Comparison of ENCODE assay signal across 9 cellular contexts in the genomic region with DNA sequence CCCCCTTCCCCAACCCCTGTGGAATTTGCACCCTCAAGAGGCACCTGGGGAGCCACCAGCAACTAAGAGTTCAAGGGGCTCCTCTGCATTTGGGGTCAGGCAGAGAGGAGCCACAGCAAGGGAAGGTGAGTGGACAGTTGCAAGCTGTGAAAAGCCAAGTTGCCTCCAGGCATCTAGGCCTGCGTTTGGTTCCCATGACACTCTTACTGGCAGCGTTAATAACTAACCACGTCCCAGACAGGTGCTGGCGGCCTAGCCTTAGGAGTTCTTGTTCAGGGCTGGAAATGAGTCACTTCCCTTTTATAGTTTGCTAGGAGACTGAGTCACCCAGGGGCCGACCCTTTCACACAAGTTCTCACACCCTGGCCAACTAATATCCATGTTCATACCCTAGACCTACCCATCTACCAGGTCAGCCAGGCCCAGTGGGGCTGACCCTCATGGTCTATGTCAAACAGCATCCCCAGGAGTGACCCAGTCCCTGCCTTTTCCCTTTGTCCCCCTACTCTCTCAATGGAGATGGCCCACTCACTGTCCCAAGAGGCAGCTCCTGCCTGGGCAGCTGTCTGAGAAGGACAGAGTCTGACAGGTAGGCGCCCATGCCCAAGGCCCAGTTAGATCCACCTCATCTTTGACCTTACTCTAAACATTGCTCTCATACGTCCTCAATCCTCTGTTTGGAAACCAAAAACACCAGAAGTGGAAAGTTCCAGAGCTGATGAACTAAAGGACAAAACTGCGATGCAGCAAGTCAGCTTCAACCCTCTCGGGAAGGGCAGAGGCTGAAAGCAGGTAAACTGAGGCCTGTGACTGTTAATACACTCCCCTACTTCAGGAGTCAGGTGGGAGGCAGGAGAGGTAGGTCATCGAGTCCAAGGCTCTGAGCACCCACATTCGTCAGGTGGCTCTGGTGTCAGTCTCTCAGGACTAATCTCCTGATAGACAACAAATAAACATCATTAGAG.
A peak's percentile ranks its signal among the peaks of the same experiment; 100 is the strongest.
DNase-seq lines count a peak whose midpoint lies in the region; ATAC-seq and TF ChIP-seq lines count a peak whose summit lies in the region.
"Had no signal": no experiment of that assay in that cellular context is flagged by ENCODE, and none has a peak within 500 bp of the region (broad histone marks: within the 10 kb centered on the region; RNA-seq: fewer than 3 reads in every experiment).

No MANE protein-coding gene starts in this region.

- TF ChIP-seq POLR2A in uterus (IDR thresholded peaks at IDR 0.05) = no peak

- H3K4me1 ChIP-seq in Caco-2 = peaks cover 43% of the 10 kb centered on the region
- H3K4me1 ChIP-seq in OCI-LY3 (ENCODE audit: low read length) = peaks cover 73% of the 10 kb centered on the region
- no peaks in the 10 kb centered on the region for H3K4me1 ChIP-seq in uterus

- peaks cover 18% of the 10 kb centered on the region for H3K9me3 ChIP-seq in Caco-2
- peaks cover 17% of the 10 kb centered on the region for H3K9me3 ChIP-seq in OCI-LY3 (ENCODE audit: insufficient read depth, low read length)
- H3K9me3 ChIP-seq in uterus = peaks cover 0 to 8% of the 10 kb centered on the region in 2 donors

- TF ChIP-seq CTCF in Caco-2 (IDR thresholded peaks at IDR 0.05; ENCODE audit: insufficient read depth in 1 of 2, low read depth in 1 of 2, low read length in 1 of 2, severe bottlenecking in 1 of 2, unreplicated experiment in 1 of 2) (no peak), OCI-LY3 (IDR thresholded peaks at IDR 0.05; ENCODE audit: low read depth, low read length) (no peak), cardiac fibroblast (IDR thresholded peaks at IDR 0.05; ENCODE audit: low read depth, low read length) (no peak), uterus (IDR thresholded peaks at IDR 0.05) (no peak)

- H3K36me3 ChIP-seq in Caco-2 (ENCODE audit: control insufficient read depth, insufficient read depth, low read length) (peaks cover 5% of the 10 kb centered on the region), OCI-LY3 (replicated peaks; ENCODE audit: low read depth, low read length) (peaks cover 23% of the 10 kb centered on the region), uterus (no peaks in the 10 kb centered on the region)

- H3K79me2 ChIP-seq in OCI-LY3 (ENCODE audit: low read length) = peaks cover 5% of the 10 kb centered on the region

- peak overlapping the region; percentile 97 for H3K27ac Mint-ChIP-seq in Caco-2 (ENCODE audit: unreplicated experiment)

- H3K36me3 Mint-ChIP-seq in Caco-2 (ENCODE audit: insufficient read depth, unreplicated experiment) = peaks cover 58% of the 10 kb centered on the region

- H3K4me1 Mint-ChIP-seq in Caco-2 (ENCODE audit: low read depth, unreplicated experiment) = peaks cover 42% of the 10 kb centered on the region

- no peak overlapping the region for H2AFZ ChIP-seq in OCI-LY3 (ENCODE audit: low read depth, low read length)

- POLR2A ChIA-PET in Caco-2 (lab: Charles Lee) = no interaction called here

- H3K4me3 ChIP-seq in Caco-2 (ENCODE audit: low read depth, low read length) (no peak overlapping the region), OCI-LY3 (ENCODE audit: low read length) (peak overlapping the region; percentile 60), cardiac fibroblast (replicated peaks in 1 of 2; ENCODE audit: low read depth in 2 of 2, low read length in 2 of 2) (no peak overlapping the region), uterus (no peak overlapping the region)

- no peaks in the 10 kb centered on the region for H4K20me1 ChIP-seq in OCI-LY3 (ENCODE audit: insufficient read depth, low read length)

- peak overlapping the region; percentile 29 for H3K4me3 Mint-ChIP-seq in Caco-2 (ENCODE audit: unreplicated experiment)

- peak overlapping the region; percentile 84 for H3K4me2 ChIP-seq in OCI-LY3 (ENCODE audit: low read length)

- CTCF ChIA-PET in Caco-2 (lab: Charles Lee) = interaction anchor here (1.0 to 1.4 kb wide), 2 partner anchors 10 to 98 kb away, joined by 3 read pairs; no protein-coding TSS in a partner anchor

- no peaks in the 10 kb centered on the region for H3K27me3 Mint-ChIP-seq in Caco-2 (ENCODE audit: insufficient read depth, unreplicated experiment)

- DNase-seq in Caco-2 (peak; percentile 85 to 92), cardiac fibroblast (ENCODE audit: low read depth in 2 of 2) (peak; percentile 88 to 98), non-pigmented ciliary epithelial cell (ENCODE audit: low read depth) (peak; percentile 97), activated gamma-delta T cell (lab: John Stamatoyannopoulos, UW) (no peak), uterus (no peak)

- peak overlapping the region; percentile 90 for H3K9ac ChIP-seq in OCI-LY3 (ENCODE audit: low read length)

- intact Hi-C loops in Caco-2 (cut with micrococcal nuclease; ENCODE audit: unreplicated experiment) (loop anchor here (1.0 to 2.0 kb wide), 3 partner anchors 8 to 43 kb away; no protein-coding TSS in a partner anchor), uterus (cut with DNase I; ENCODE audit: low total_unique reads) (no loop called here)

- peak; percentile 47 for ATAC-seq in GM19043 (IDR thresholded peaks at IDR 0.05; ENCODE audit: low read depth, unreplicated experiment)
- peak; percentile 46 for ATAC-seq in HG03108 (IDR thresholded peaks at IDR 0.05; ENCODE audit: unreplicated experiment)

- peak overlapping the region; percentile 98 for H3K27ac ChIP-seq in OCI-LY3 (ENCODE audit: low read length)
- no peak overlapping the region for H3K27ac ChIP-seq in uterus
- H3K27ac ChIP-seq: VCaP had no signal

- BruUV-seq in Caco-2 (replicated peaks; lab: Mats Ljungman, UMichigan) = TSS peak; percentile 70

- H3K9me3 Mint-ChIP-seq in Caco-2 (ENCODE audit: unreplicated experiment) = peaks cover 27% of the 10 kb centered on the region

- H3K27me3 ChIP-seq in Caco-2 (replicated peaks; ENCODE audit: control insufficient read depth, insufficient read depth, low read length) = no peaks in the 10 kb centered on the region
- no peaks in the 10 kb centered on the region for H3K27me3 ChIP-seq in OCI-LY3 (ENCODE audit: low read depth, low read length)
- H3K27me3 ChIP-seq in uterus = no peaks in the 10 kb centered on the region

Comparison
In these comparisons a context has a peak if more than half of its experiments do, and no peak if none do; other contexts are left out.
1. DNase-seq: peak in Caco-2 (2 of 2), cardiac fibroblast (2 of 2) and non-pigmented ciliary epithelial cell (single experiment); none in activated gamma-delta T cell (single experiment) and uterus (0 of 2).